ENCODE assay signal across 8 cellular contexts in genomic region chr6:5302995-5303622, GRCh38.
DNase-seq lines count a peak whose midpoint lies in the region; ATAC-seq and TF ChIP-seq lines count a peak whose summit lies in the region.

No MANE protein-coding gene starts in this region.

- ATAC-seq in GM18498 (IDR thresholded peaks at IDR 0.05; ENCODE audit: unreplicated experiment) (peak; percentile 84), HG02610 (IDR thresholded peaks at IDR 0.05; ENCODE audit: unreplicated experiment) (peak; percentile 63)

- no peak overlapping the region for H3K4me3 ChIP-seq in fibroblast of pulmonary artery (replicated peaks; ENCODE audit: low read depth, low read length)
- no peak overlapping the region for H3K4me3 ChIP-seq in retinal pigment epithelial cell (ENCODE audit: low read length)

- DNase-seq in NCI-H2107 (lab: John Stamatoyannopoulos, UW) (peak; percentile 26), fibroblast of pulmonary artery (ENCODE audit: low read depth) (peak; percentile 42), retinal pigment epithelial cell (ENCODE audit: low read depth) (no peak), OCI-M2 (lab: John Stamatoyannopoulos, UW; ENCODE audit: unreplicated experiment) (no peak), DMS153 (lab: John Stamatoyannopoulos, UW) (no peak)
- DNase-seq in activated CD8-positive, alpha-beta memory T cell treated with anti-CD3 and anti-CD28 coated beads, Interleukin-2, amount 50 U/mL, for 4 hours = peak; percentile 53

- TF ChIP-seq CTCF in fibroblast of pulmonary artery (IDR thresholded peaks at IDR 0.05; ENCODE audit: low read length, missing control alignments) = peak; percentile 50
- TF ChIP-seq CTCF in retinal pigment epithelial cell (conservative IDR thresholded peaks at IDR 0.05; ENCODE audit: low read depth, low read length) = peak; percentile 66

Comparison
In these comparisons a context has a peak if more than half of its experiments do, and no peak if none do; other contexts are left out.
1. DNase-seq: peak in NCI-H2107 (single experiment), activated CD8-positive, alpha-beta memory T cell treated with anti-CD3 and anti-CD28 coated beads, Interleukin-2, amount 50 U/mL, for 4 hours (single experiment) and fibroblast of pulmonary artery (single experiment); none in retinal pigment epithelial cell (single experiment), OCI-M2 (single experiment) and DMS153 (single experiment).